9 cellular contexts compared by ENCODE assay signal in genomic region chr14:51006781-51007211, GRCh38.
DNase-seq lines count a peak whose midpoint lies in the region; TF ChIP-seq lines count a peak whose summit lies in the region.
"Had no signal": no experiment of that assay in that cellular context is flagged by ENCODE, and none has a peak within 500 bp of the region (broad histone marks: within the 10 kb centered on the region; RNA-seq: fewer than 3 reads in every experiment).

No MANE protein-coding gene starts in this region.

- TF ChIP-seq CTCF in HL-60 (IDR thresholded peaks at IDR 0.05; ENCODE audit: insufficient read depth, low read length) (no peak), cardiac muscle cell (IDR thresholded peaks at IDR 0.05; ENCODE audit: low read depth, low read length) (no peak)

- no peaks in the 10 kb centered on the region for H3K9me3 ChIP-seq in cardiac muscle cell (ENCODE audit: low read depth)

- H3K36me3 ChIP-seq in cardiac muscle cell: no peaks in the 10 kb centered on the region

- no peaks in the 10 kb centered on the region for H3K27me3 ChIP-seq in HL-60 (ENCODE audit: insufficient read depth, poor library complexity, severe bottlenecking)
- no peaks in the 10 kb centered on the region for H3K27me3 ChIP-seq in cardiac muscle cell

- DNase-seq in HL-60 (ENCODE audit: low read depth in 1 of 2, low spot score in 1 of 2): peak; percentile 40 to 54
- peak; percentile 62 for DNase-seq in T1000 (lab: John Stamatoyannopoulos, UW)
- peak in 1 of 2 donors; percentile 74 for DNase-seq in cardiac muscle cell (ENCODE audit: low read depth in 1 of 2, low spot score in 1 of 2)
- DNase-seq in stromal cell of bone marrow (ENCODE audit: low read depth): peak; percentile 96
- no peak for DNase-seq in effector CD8-positive, alpha-beta T cell (lab: John Stamatoyannopoulos, UW)
- DNase-seq in NCI-H1417 treated with DMSO at 0.1 percent for 48 hours (lab: John Stamatoyannopoulos, UW): no peak
- DNase-seq in NCI-H526 treated with DMSO at 0.1 percent for 48 hours (lab: John Stamatoyannopoulos, UW): no peak
- no peak for DNase-seq in KG1 (lab: John Stamatoyannopoulos, UW)
- DNase-seq: activated CD4-positive, CD25-positive, alpha-beta regulatory T cell had no signal

- peaks cover 29% of the 10 kb centered on the region for H3K4me1 ChIP-seq in cardiac muscle cell (ENCODE audit: low read depth)

- H3K27ac ChIP-seq in HL-60 (replicated peaks): peak overlapping the region; percentile 29; the same call in 1 of the 2 replicates
- peak overlapping the region; percentile 42 for H3K27ac ChIP-seq in cardiac muscle cell

- no peak overlapping the region for H3K4me3 ChIP-seq in HL-60 (replicated peaks; ENCODE audit: insufficient read depth, low read length)
- H3K4me3 ChIP-seq in cardiac muscle cell: no peak overlapping the region

Comparison
In these comparisons a context has a peak if more than half of its experiments do, and no peak if none do; other contexts are left out.
1. DNase-seq: peak in HL-60 (2 of 2), T1000 (single experiment) and stromal cell of bone marrow (single experiment); none in effector CD8-positive, alpha-beta T cell (single experiment), NCI-H1417 treated with DMSO at 0.1 percent for 48 hours (single experiment), NCI-H526 treated with DMSO at 0.1 percent for 48 hours (single experiment) and KG1 (single experiment).